Comparison of ENCODE assay signal across 13 cellular contexts in genomic region chr22:41636467-41636866, GRCh38. TPM values are rescaled to one million over a fixed set of nuclear protein-coding genes. Genes with fewer than 3 reads are reported as not detected.
A peak's percentile ranks its signal among the peaks of the same experiment; 100 is the strongest.
DNase-seq lines count a peak whose midpoint lies in the region; ATAC-seq, FAIRE-seq and TF ChIP-seq lines count a peak whose summit lies in the region.
"Had no signal": no experiment of that assay in that cellular context is flagged by ENCODE, and none has a peak within 500 bp of the region (broad histone marks: within the 10 kb centered on the region; RNA-seq: fewer than 3 reads in every experiment).

No MANE protein-coding gene starts in this region.

- H3K4me1 ChIP-seq in A549 (peaks cover 37% of the 10 kb centered on the region), HCT116 (ENCODE audit: control insufficient read depth in 1 of 2, insufficient read depth in 2 of 2, low read length in 2 of 2) (no peaks in the 10 kb centered on the region)
- H3K4me1 ChIP-seq: left lung had no signal

- TF ChIP-seq EP300 in A549 (IDR thresholded peaks at IDR 0.05) = no peak

- TF ChIP-seq POLR2A in A549 (IDR thresholded peaks at IDR 0.05; ENCODE audit: low read length) = no peak
- TF ChIP-seq POLR2A in HCT116 (IDR thresholded peaks at IDR 0.05; ENCODE audit: borderline replicate concordance, extremely low read depth, insufficient read depth, insufficient read length) = no peak

- peaks cover 10% of the 10 kb centered on the region; the same call in 1 of the 2 replicates for H4K20me1 ChIP-seq in HCT116 (ENCODE audit: insufficient read depth)

- in situ Hi-C loops in astrocyte of the spinal cord (cut with HindIII; ENCODE audit: low sequenced_read_pairs) = no loop called here

- intact Hi-C loops in HCT116 (cut with micrococcal nuclease) (no loop called here), Right ventricle myocardium superior (cut with DNase I) (no loop called here)

- RAD21 ChIA-PET in HCT116 (lab: Charles Lee; ENCODE audit: low non-redundant PET in 1 of 2, low total read pairs in 2 of 2, uncharacterized antibody in 2 of 2, unreplicated experiment in 2 of 2) = no interaction called here

- FAIRE-seq in A549 (lab: Jason Lieb, UNC) = no peak
- FAIRE-seq: G401.6 had no signal

- CTCF ChIA-PET in A549 (lab: Yijun Ruan, JAX) (interaction anchor here (0.8 to 1.0 kb wide), 3 partner anchors 30 to 46 kb away, joined by 3 read pairs; partner anchors contain the start of gene PMM1), HCT116 (lab: Charles Lee) (no interaction called here)

- DNase-seq in A549 (ENCODE audit: low read depth in 1 of 2, low spot score in 1 of 2) = peak in 1 of 2 experiments; percentile 33
- no peak for DNase-seq in HCT116 (ENCODE audit: low read depth, low spot score)
- DNase-seq in astrocyte of the spinal cord (ENCODE audit: low read depth, low spot score) = peak; percentile 49
- DNase-seq in Right ventricle myocardium superior = no peak
- no peak for DNase-seq in D341Med (ENCODE audit: low spot score)
- DNase-seq in HT-29 (ENCODE audit: low spot score) = no peak
- DNase-seq in NCI-H1092 treated with DMSO at 0.1 percent for 48 hours (lab: John Stamatoyannopoulos, UW) = no peak
- DNase-seq: activated T-cell treated with anti-CD3 and anti-CD28 coated beads, Interleukin-2, amount 50 U/mL, for 72 hours; left lung; NCI-H345 had no signal

- no peaks in the 10 kb centered on the region for H3K9me3 ChIP-seq in A549
- no peaks in the 10 kb centered on the region for H3K9me3 ChIP-seq in HCT116 (ENCODE audit: control insufficient read depth in 1 of 2, insufficient read depth in 1 of 2, low read depth in 1 of 2, low read length in 2 of 2)
- H3K9me3 ChIP-seq: left lung, vagina had no signal

- POLR2A ChIA-PET in A549 (lab: Yijun Ruan, JAX) = no interaction called here
- POLR2A ChIA-PET in HCT116 (lab: Charles Lee) = no interaction called here

- H3K4me2 ChIP-seq in A549 (peak overlapping the region; percentile 25), HCT116 (ENCODE audit: low read length) (no peak overlapping the region)

- no peaks in the 10 kb centered on the region for H3K27me3 ChIP-seq in HCT116 (ENCODE audit: insufficient read depth, low read length)
- H3K27me3 ChIP-seq: left lung, vagina had no signal

- H3K9me2 ChIP-seq in HCT116 (ENCODE audit: insufficient read depth) = no peaks in the 10 kb centered on the region

- H3K9ac ChIP-seq in HCT116 (ENCODE audit: low read length) = no peak overlapping the region

- TF ChIP-seq RAD21 in A549 (conservative IDR thresholded peaks at IDR 0.05 in 1 of 2, IDR thresholded peaks at IDR 0.05 in 1 of 2) (no peak), HCT116 (IDR thresholded peaks at IDR 0.05; ENCODE audit: low read depth) (no peak)

- 18% methylated on average over 7 of the region's 7 CpGs for whole genome bisulfite sequencing in A549 (ENCODE audit: missing lambda C conversion rate)

- H3K27ac ChIP-seq in A549 (peak overlapping the region; percentile 54 to 62; a peak in 3 of 6 replicates), HCT116 (ENCODE audit: low read depth, low read length) (no peak overlapping the region)
- H3K27ac ChIP-seq: vagina had no signal

- TF ChIP-seq CTCF in A549 (IDR thresholded peaks at IDR 0.05) (no peak), HCT116 (IDR thresholded peaks at IDR 0.05 in 2 of 3, conservative IDR thresholded peaks at IDR 0.05 in 1 of 3; ENCODE audit: borderline replicate concordance in 1 of 3, insufficient read depth in 1 of 3, low read depth in 2 of 3, low read length in 2 of 3) (no peak), astrocyte of the spinal cord (IDR thresholded peaks at IDR 0.05; ENCODE audit: low read depth, low read length) (no peak)

- H2AFZ ChIP-seq in HCT116 (ENCODE audit: low read depth, low read length, poor library complexity, severe bottlenecking) = no peak overlapping the region

- H3K79me2 ChIP-seq in HCT116 (ENCODE audit: insufficient read depth, low read length) = peaks cover 93% of the 10 kb centered on the region

- H3K4me3 ChIP-seq in A549 = no peak overlapping the region
- no peak overlapping the region for H3K4me3 ChIP-seq in HCT116 (replicated peaks in 1 of 2; ENCODE audit: low read depth in 1 of 2, low read length in 2 of 2)
- H3K4me3 ChIP-seq in astrocyte of the spinal cord (ENCODE audit: low read depth, low read length) = no peak overlapping the region
- H3K4me3 ChIP-seq: left lung, vagina had no signal

- ATAC-seq in A549 = peak; percentile 80 to 89; a peak in 5 of 6 replicates
- ATAC-seq in HCT116 = 0 out of 2 replicates have a peak, but pooled peaks have one; percentile 41
- peak; percentile 79 for ATAC-seq in Right ventricle myocardium superior (ENCODE audit: poor library complexity)
- ATAC-seq in HG02623 (IDR thresholded peaks at IDR 0.05; ENCODE audit: unreplicated experiment) = no peak
- ATAC-seq: activated T-cell treated with anti-CD3 and anti-CD28 coated beads, Interleukin-2, amount 50 U/mL, for 72 hours; left lung had no signal

- no TSS peak for BruUV-seq in HCT116 (replicated peaks; lab: Mats Ljungman, UMichigan)

- peaks cover 60% of the 10 kb centered on the region in 2 experiments for H3K36me3 ChIP-seq in HCT116 (ENCODE audit: control insufficient read depth in 1 of 2, insufficient read depth in 2 of 2, low read length in 2 of 2)

TF ChIP-seq in A549, 52 proteins besides CTCF, POLR2A, EP300 and RAD21:
- TF ChIP-seq, protein P1, sequence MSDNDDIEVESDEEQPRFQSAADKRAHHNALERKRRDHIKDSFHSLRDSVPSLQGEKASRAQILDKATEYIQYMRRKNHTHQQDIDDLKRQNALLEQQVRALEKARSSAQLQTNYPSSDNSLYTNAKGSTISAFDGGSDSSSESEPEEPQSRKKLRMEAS (IDR thresholded peaks at IDR 0.05) = 0 out of 2 replicates have a peak, but pooled peaks have one; percentile 19
- TF ChIP-seq JUNB (IDR thresholded peaks at IDR 0.05) (0 out of 2 replicates have a peak, but pooled peaks have one; percentile 15), FOSL2 (IDR thresholded peaks at IDR 0.05) (0 out of 2 replicates have a peak, but pooled peaks have one; percentile 25), FOSL2 (CRISPR knock-in tag; IDR thresholded peaks at IDR 0.05) (peak; percentile 79), HDAC2 (IDR thresholded peaks at IDR 0.05) (no peak), CBX8 (IDR thresholded peaks at IDR 0.05) (no peak)

TF ChIP-seq in HCT116, 20 proteins besides CTCF, POLR2A, EP300 and RAD21 (continues in another document):
- TF ChIP-seq, protein P2, sequence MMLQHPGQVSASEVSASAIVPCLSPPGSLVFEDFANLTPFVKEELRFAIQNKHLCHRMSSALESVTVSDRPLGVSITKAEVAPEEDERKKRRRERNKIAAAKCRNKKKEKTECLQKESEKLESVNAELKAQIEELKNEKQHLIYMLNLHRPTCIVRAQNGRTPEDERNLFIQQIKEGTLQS (IDR thresholded peaks at IDR 0.05) = no peak
- TF ChIP-seq ZNF274 (IDR thresholded peaks at IDR 0.05; ENCODE audit: low read depth, low read length) = no peak
- no peak for TF ChIP-seq ELF1 (IDR thresholded peaks at IDR 0.05; ENCODE audit: borderline replicate concordance, low read depth)
- no peak for TF ChIP-seq POLR2AphosphoS5 (IDR thresholded peaks at IDR 0.05; ENCODE audit: low read depth, low read length)
- TF ChIP-seq EGR1 (IDR thresholded peaks at IDR 0.05; ENCODE audit: low read depth) = no peak
- no peak for TF ChIP-seq TCF7L2 (IDR thresholded peaks at IDR 0.05; ENCODE audit: borderline replicate concordance, extremely low read depth, insufficient read depth, insufficient read length)
- no peak for TF ChIP-seq CEBPB (IDR thresholded peaks at IDR 0.05; ENCODE audit: low read depth)
- TF ChIP-seq EZH2 (IDR thresholded peaks at IDR 0.05) = no peak
- TF ChIP-seq ZFX (IDR thresholded peaks at IDR 0.05) = no peak
- no peak for TF ChIP-seq FOSL1 (IDR thresholded peaks at IDR 0.05; ENCODE audit: low read depth)
- no peak for TF ChIP-seq SIN3A (IDR thresholded peaks at IDR 0.05; ENCODE audit: low read depth)

RNA-seq across cellular contexts. Expression of gene XRCC6, which starts 15.4 kb away (rescaled TPM):
- 139 and 189 TPM in 2 replicates for polyA plus RNA-seq in A549 (2011; rRNA removed)
- 121 and 126 TPM in 2 replicates for polyA plus RNA-seq in A549 (2012; cell fraction: cytosol; rRNA removed)
- 84.5 and 142 TPM in 2 replicates for polyA plus RNA-seq in A549 (2012; cell fraction: nucleus; rRNA removed)
- 556 to 624 TPM (median 577 TPM) in 3 replicates for polyA plus RNA-seq in A549 (2017; fragmentation: RNase III; extraction: RNeasy Plus Mini Kit Qiagen cat#74134 plus additional on column Dnase treatment)
- 119 and 140 TPM in 2 replicates for polyA minus RNA-seq in A549 (2011; rRNA and poly(A)+ RNA removed)
- total RNA-seq in HCT116 (2021; ENCODE audit: unreplicated experiment) = 588 TPM
- 439 and 562 TPM in 2 replicates for polyA plus RNA-seq in HCT116 (2012)
- total RNA-seq in Right ventricle myocardium superior = 143 TPM
- 212 and 262 TPM in 2 replicates for total RNA-seq in HT-29 (2014; rRNA removed; shearing (Covaris generic))

RNA-seq across cellular contexts. Expression of gene DESI1, which starts 15.6 kb away (rescaled TPM):
- 19.4 and 22.7 TPM in 2 replicates for polyA plus RNA-seq in A549 (2011; rRNA removed)
- polyA plus RNA-seq in A549 (2012; cell fraction: cytosol; rRNA removed) = 10.0 and 14.7 TPM in 2 replicates
- polyA plus RNA-seq in A549 (2012; cell fraction: nucleus; rRNA removed) = 16.4 and 20.8 TPM in 2 replicates
- polyA plus RNA-seq in A549 (2017; fragmentation: RNase III; extraction: RNeasy Plus Mini Kit Qiagen cat#74134 plus additional on column Dnase treatment) = 13.9 to 17.1 TPM (median 14.9 TPM) in 3 replicates
- polyA minus RNA-seq in A549 (2011; rRNA and poly(A)+ RNA removed) = 24.7 and 24.9 TPM in 2 replicates
- total RNA-seq in HCT116 (2021; ENCODE audit: unreplicated experiment) = 40.8 TPM
- polyA plus RNA-seq in HCT116 (2012) = 13.1 and 19.5 TPM in 2 replicates
- 38.4 TPM for total RNA-seq in Right ventricle myocardium superior
- 19.5 and 20.9 TPM in 2 replicates for total RNA-seq in HT-29 (2014; rRNA removed; shearing (Covaris generic))

RNA-seq across cellular contexts. Expression of gene PMM1, which starts 46.8 kb away (rescaled TPM):
- 26.2 and 28.7 TPM in 2 replicates for polyA plus RNA-seq in A549 (2011; rRNA removed)
- polyA plus RNA-seq in A549 (2012; cell fraction: cytosol; rRNA removed) = 35.3 and 38.7 TPM in 2 replicates
- polyA plus RNA-seq in A549 (2012; cell fraction: nucleus; rRNA removed) = 55.2 and 65.3 TPM in 2 replicates
- polyA plus RNA-seq in A549 (2017; fragmentation: RNase III; extraction: RNeasy Plus Mini Kit Qiagen cat#74134 plus additional on column Dnase treatment) = 21.3 to 25.1 TPM (median 23.5 TPM) in 3 replicates
- 16.5 and 18.0 TPM in 2 replicates for polyA minus RNA-seq in A549 (2011; rRNA and poly(A)+ RNA removed)
- 31.7 TPM for total RNA-seq in HCT116 (2021; ENCODE audit: unreplicated experiment)
- 47.8 and 51.4 TPM in 2 replicates for polyA plus RNA-seq in HCT116 (2012)
- total RNA-seq in Right ventricle myocardium superior = 13.9 TPM
- 19.6 and 22.5 TPM in 2 replicates for total RNA-seq in HT-29 (2014; rRNA removed; shearing (Covaris generic))

RNA-seq across cellular contexts. Expression of gene SNU13, which starts 52.2 kb away (rescaled TPM):
- polyA plus RNA-seq in A549 (2011; rRNA removed) (113 and 118 TPM in 2 replicates), A549 (2017; fragmentation: RNase III; extraction: RNeasy Plus Mini Kit Qiagen cat#74134 plus additional on column Dnase treatment) (92.2 to 102 TPM (median 94.7 TPM) in 3 replicates)
- 288 and 346 TPM in 2 replicates for polyA plus RNA-seq in A549 (2012; cell fraction: cytosol; rRNA removed)
- 105 and 164 TPM in 2 replicates for polyA plus RNA-seq in A549 (2012; cell fraction: nucleus; rRNA removed)
- 87.3 and 123 TPM in 2 replicates for polyA minus RNA-seq in A549 (2011; rRNA and poly(A)+ RNA removed)
- total RNA-seq in HCT116 (2021; ENCODE audit: unreplicated experiment) (283 TPM), Right ventricle myocardium superior (193 TPM)
- polyA plus RNA-seq in HCT116 (2012) = 261 and 269 TPM in 2 replicates
- total RNA-seq in HT-29 (2014; rRNA removed; shearing (Covaris generic)) = 104 and 118 TPM in 2 replicates
